ENCODE assay signal across 2 cellular contexts in the genomic region with DNA sequence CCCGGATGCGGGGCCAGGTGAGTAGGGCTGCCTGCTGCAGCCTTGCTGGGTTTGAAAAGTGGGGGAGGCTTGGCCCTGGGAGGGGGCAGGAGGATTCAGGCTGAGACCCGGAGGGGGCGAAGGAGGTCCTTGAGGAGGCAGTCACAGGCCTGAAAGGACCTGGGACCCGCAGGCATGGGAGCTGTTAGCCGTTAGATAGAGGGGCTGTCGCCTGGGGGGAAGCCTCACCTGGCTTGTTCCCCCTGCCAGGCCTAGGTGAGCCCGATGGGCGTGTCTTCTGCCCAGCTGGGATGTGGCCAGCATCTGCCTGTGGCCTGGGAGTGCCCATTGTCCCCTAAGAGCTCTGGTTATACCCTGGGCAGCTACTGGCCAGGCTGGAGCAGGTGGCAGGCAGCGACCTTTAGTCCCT.
TF ChIP-seq lines count a peak whose summit lies in the region.

No MANE protein-coding gene starts in this region.

TF ChIP-seq in IMR-90, 13 proteins besides CTCF, POLR2A, EP300 and RAD21:
- TF ChIP-seq RCOR1 (IDR thresholded peaks at IDR 0.05; ENCODE audit: insufficient replicate concordance, low read length) (no peak), BHLHE40 (IDR thresholded peaks at IDR 0.05; ENCODE audit: low read depth, low read length) (no peak)

TF ChIP-seq in K562, 482 proteins besides CTCF, POLR2A, EP300 and RAD21:
- TF ChIP-seq ZBTB7A (IDR thresholded peaks at IDR 0.05; ENCODE audit: borderline replicate concordance, control insufficient read depth, low read depth, low read length) (0 out of 2 replicates have a peak, but pooled peaks have one; percentile 32), TFAM (CRISPR knock-in tag; conservative IDR thresholded peaks at IDR 0.05) (no peak), CTBP1 (IDR thresholded peaks at IDR 0.05; ENCODE audit: borderline replicate concordance) (0 out of 2 replicates have a peak, but pooled peaks have one; percentile 15), YY1 (IDR thresholded peaks at IDR 0.05; ENCODE audit: borderline replicate concordance in 1 of 3, control insufficient read depth in 1 of 3, extremely low read depth in 1 of 3, insufficient read depth in 3 of 3, insufficient read length in 1 of 3, insufficient replicate concordance in 2 of 3, low read depth in 1 of 3, low read length in 2 of 3) (no peak), ZKSCAN3 (CRISPR knock-in tag; IDR thresholded peaks at IDR 0.05) (no peak), ZFX (CRISPR knock-in tag; IDR thresholded peaks at IDR 0.05) (0 out of 2 replicates have a peak, but pooled peaks have one; percentile 27), TARDBP (IDR thresholded peaks at IDR 0.05) (no peak)
- TF ChIP-seq, protein P1, sequence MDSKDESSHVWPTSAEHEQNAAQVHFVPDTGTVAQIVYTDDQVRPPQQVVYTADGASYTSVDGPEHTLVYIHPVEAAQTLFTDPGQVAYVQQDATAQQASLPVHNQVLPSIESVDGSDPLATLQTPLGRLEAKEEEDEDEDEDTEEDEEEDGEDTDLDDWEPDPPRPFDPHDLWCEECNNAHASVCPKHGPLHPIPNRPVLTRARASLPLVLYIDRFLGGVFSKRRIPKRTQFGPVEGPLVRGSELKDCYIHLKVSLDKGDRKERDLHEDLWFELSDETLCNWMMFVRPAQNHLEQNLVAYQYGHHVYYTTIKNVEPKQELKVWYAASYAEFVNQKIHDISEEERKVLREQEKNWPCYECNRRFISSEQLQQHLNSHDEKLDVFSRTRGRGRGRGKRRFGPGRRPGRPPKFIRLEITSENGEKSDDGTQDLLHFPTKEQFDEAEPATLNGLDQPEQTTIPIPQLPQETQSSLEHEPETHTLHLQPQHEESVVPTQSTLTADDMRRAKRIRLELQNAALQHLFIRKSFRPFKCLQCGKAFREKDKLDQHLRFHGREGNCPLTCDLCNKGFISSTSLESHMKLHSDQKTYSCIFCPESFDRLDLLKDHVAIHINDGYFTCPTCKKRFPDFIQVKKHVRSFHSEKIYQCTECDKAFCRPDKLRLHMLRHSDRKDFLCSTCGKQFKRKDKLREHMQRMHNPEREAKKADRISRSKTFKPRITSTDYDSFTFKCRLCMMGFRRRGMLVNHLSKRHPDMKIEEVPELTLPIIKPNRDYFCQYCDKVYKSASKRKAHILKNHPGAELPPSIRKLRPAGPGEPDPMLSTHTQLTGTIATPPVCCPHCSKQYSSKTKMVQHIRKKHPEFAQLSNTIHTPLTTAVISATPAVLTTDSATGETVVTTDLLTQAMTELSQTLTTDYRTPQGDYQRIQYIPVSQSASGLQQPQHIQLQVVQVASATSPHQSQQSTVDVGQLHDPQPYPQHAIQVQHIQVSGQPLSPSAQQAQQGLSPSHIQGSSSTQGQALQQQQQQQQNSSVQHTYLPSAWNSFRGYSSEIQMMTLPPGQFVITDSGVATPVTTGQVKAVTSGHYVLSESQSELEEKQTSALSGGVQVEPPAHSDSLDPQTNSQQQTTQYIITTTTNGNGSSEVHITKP (IDR thresholded peaks at IDR 0.05; ENCODE audit: partially characterized antibody): peak; percentile 48
- TF ChIP-seq, protein P2, sequence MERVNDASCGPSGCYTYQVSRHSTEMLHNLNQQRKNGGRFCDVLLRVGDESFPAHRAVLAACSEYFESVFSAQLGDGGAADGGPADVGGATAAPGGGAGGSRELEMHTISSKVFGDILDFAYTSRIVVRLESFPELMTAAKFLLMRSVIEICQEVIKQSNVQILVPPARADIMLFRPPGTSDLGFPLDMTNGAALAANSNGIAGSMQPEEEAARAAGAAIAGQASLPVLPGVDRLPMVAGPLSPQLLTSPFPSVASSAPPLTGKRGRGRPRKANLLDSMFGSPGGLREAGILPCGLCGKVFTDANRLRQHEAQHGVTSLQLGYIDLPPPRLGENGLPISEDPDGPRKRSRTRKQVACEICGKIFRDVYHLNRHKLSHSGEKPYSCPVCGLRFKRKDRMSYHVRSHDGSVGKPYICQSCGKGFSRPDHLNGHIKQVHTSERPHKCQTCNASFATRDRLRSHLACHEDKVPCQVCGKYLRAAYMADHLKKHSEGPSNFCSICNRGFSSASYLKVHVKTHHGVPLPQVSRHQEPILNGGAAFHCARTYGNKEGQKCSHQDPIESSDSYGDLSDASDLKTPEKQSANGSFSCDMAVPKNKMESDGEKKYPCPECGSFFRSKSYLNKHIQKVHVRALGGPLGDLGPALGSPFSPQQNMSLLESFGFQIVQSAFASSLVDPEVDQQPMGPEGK (CRISPR knock-in tag; IDR thresholded peaks at IDR 0.05; ENCODE audit: borderline replicate concordance): no peak
